In genomic region chr17:81684442-81684911, GRCh38 we compare ENCODE assay signal across 8 cellular contexts. TPM values are rescaled to one million over a fixed set of nuclear protein-coding genes. Genes with fewer than 3 reads are reported as not detected.
DNase-seq lines count a peak whose midpoint lies in the region; ATAC-seq, FAIRE-seq and TF ChIP-seq lines count a peak whose summit lies in the region.

No MANE protein-coding gene starts in this region.

- no peak for FAIRE-seq in pancreas (lab: Jason Lieb, UNC)

- H3K27me3 ChIP-seq in Peyer's patch (no peaks in the 10 kb centered on the region), esophagus squamous epithelium (no peaks in the 10 kb centered on the region), pancreas (no peaks in the 10 kb centered on the region)

- ATAC-seq in pancreas: no peak
- ATAC-seq in GM21381 (IDR thresholded peaks at IDR 0.05; ENCODE audit: unreplicated experiment): no peak
- no peak for ATAC-seq in HG02840 (IDR thresholded peaks at IDR 0.05; ENCODE audit: low FRiP score, unreplicated experiment)

- H3K36me3 ChIP-seq in Peyer's patch (peaks cover 0 to 46% (median 0%) of the 10 kb centered on the region in 3 donors), esophagus squamous epithelium (peaks cover 34 to 64% (median 37%) of the 10 kb centered on the region in 3 donors), pancreas (peaks cover 0 to 26% (median 15%) of the 10 kb centered on the region in 3 donors)

- WGBS in esophagus squamous epithelium, 2 donors: 0% methylated on average over 1 to 12 of the region's 16 CpGs
- 1% methylated on average over 16 of the region's 16 CpGs for WGBS in pancreas, 2 donors

- H3K27ac ChIP-seq in Peyer's patch: peak overlapping the region; percentile 88 to 89 (median 88)
- H3K27ac ChIP-seq in esophagus squamous epithelium: peak overlapping the region; percentile 85 to 98 (median 94)
- peak overlapping the region; percentile 51 to 62 (median 56) for H3K27ac ChIP-seq in pancreas

- no peaks in the 10 kb centered on the region for H3K9me3 ChIP-seq in Peyer's patch
- no peaks in the 10 kb centered on the region for H3K9me3 ChIP-seq in esophagus squamous epithelium
- no peaks in the 10 kb centered on the region for H3K9me3 ChIP-seq in pancreas

- intact Hi-C loops in esophagus squamous epithelium (cut with DNase I) (no loop called here), pancreas (cut with DNase I) (no loop called here)

- TF ChIP-seq CTCF in Peyer's patch (IDR thresholded peaks at IDR 0.05): no peak
- no peak for TF ChIP-seq CTCF in esophagus squamous epithelium (IDR thresholded peaks at IDR 0.05)
- TF ChIP-seq CTCF in pancreas (IDR thresholded peaks at IDR 0.05): no peak

- DNase-seq in DMS 273 (lab: John Stamatoyannopoulos, UW; ENCODE audit: unreplicated experiment) (peak; percentile 66), DMS 273 treated with DMSO at 0.1 percent for 48 hours (lab: John Stamatoyannopoulos, UW) (no peak), Peyer's patch (no peak), esophagus squamous epithelium (lab: John Stamatoyannopoulos, UW) (no peak), pancreas (no peak), Kasumi-1 (lab: John Stamatoyannopoulos, UW) (no peak)

- TF ChIP-seq POLR2A in Peyer's patch (IDR thresholded peaks at IDR 0.05) (no peak), esophagus squamous epithelium (IDR thresholded peaks at IDR 0.05) (no peak)

- H3K4me1 ChIP-seq in Peyer's patch (peaks cover 0 to 26% (median 20%) of the 10 kb centered on the region in 4 donors), esophagus squamous epithelium (peaks cover 36 to 67% (median 37%) of the 10 kb centered on the region in 3 donors), pancreas (peaks cover 10 to 19% (median 13%) of the 10 kb centered on the region in 3 donors)

- H3K4me3 ChIP-seq in Peyer's patch (peak overlapping the region; percentile 90 to 99 (median 97)), esophagus squamous epithelium (peak overlapping the region; percentile 85 to 97 (median 95)), pancreas (peak overlapping the region; percentile 81 to 99 (median 97))

RNA-seq across cellular contexts. Expression of gene HGS, which starts 0.7 kb away (rescaled TPM):
- total RNA-seq in Peyer's patch (100 to 1,000 TPM; 118 to 186 (median 171) TPM), esophagus squamous epithelium (10 to 100 TPM; 48.2 to 86.8 (median 84.0) TPM), pancreas (10 to 100 TPM; 39.3 to 56.6 (median 43.0) TPM)
- polyA plus RNA-seq in pancreas: 100 to 1,000 TPM; 135 to 174 TPM

RNA-seq across cellular contexts. Expression of gene ARL16, which starts 0.9 kb away (rescaled TPM):
- 10 to 100 TPM; 33.5 to 45.4 (median 43.4) TPM for total RNA-seq in Peyer's patch
- total RNA-seq in esophagus squamous epithelium: 10 to 100 TPM; 19.1 to 34.3 (median 27.9) TPM
- total RNA-seq in pancreas: 10 to 100 TPM; 10.5 to 18.3 (median 13.1) TPM
- 100 to 1,000 TPM; 102 to 119 TPM for polyA plus RNA-seq in pancreas

RNA-seq across cellular contexts. Expression of gene CCDC137, which starts 17.9 kb away (rescaled TPM):
- total RNA-seq in Peyer's patch (10 to 100 TPM; 13.9 to 27.2 (median 17.0) TPM), esophagus squamous epithelium (10 to 100 TPM; 18.2 to 25.6 (median 21.4) TPM), pancreas (10 to 100 TPM in 1 of 6 donors, 1 to 10 TPM in 5; 2.9 to 11.0 (median 5.6) TPM)
- polyA plus RNA-seq in pancreas: 10 to 100 TPM; 12.5 to 50.4 TPM

RNA-seq across cellular contexts. Expression of gene OXLD1, which starts 18.1 kb away (rescaled TPM):
- total RNA-seq in Peyer's patch (10 to 100 TPM in 3 of 4 donors, 1 to 10 TPM in 1; 1.7 to 55.4 (median 41.9) TPM), esophagus squamous epithelium (10 to 100 TPM; 17.6 to 54.5 (median 37.4) TPM), pancreas (10 to 100 TPM in 5 of 6 donors, 1 to 10 TPM in 1; 9.4 to 19.6 (median 13.8) TPM)
- 10 to 100 TPM; 48.2 to 57.2 TPM for polyA plus RNA-seq in pancreas

RNA-seq across cellular contexts. Expression of gene MRPL12, which starts 18.7 kb away (rescaled TPM):
- 10 to 100 TPM; 65.6 to 99.9 (median 76.4) TPM for total RNA-seq in Peyer's patch
- total RNA-seq in esophagus squamous epithelium: 100 to 1,000 TPM in 1 of 4 donors, 10 to 100 TPM in 3; 69.6 to 115 (median 79.9) TPM
- 10 to 100 TPM; 18.1 to 46.6 (median 23.7) TPM for total RNA-seq in pancreas
- 10 to 100 TPM; 48.8 to 98.7 TPM for polyA plus RNA-seq in pancreas
